Comparison of ENCODE assay signal across 29 cellular contexts in genomic region chr20:23097636-23098580, GRCh38. TPM values are rescaled to one million over a fixed set of nuclear protein-coding genes. Genes with fewer than 3 reads are reported as not detected.
DNase-seq lines count a peak whose midpoint lies in the region; FAIRE-seq and TF ChIP-seq lines count a peak whose summit lies in the region.
"Had no signal": no experiment of that assay in that cellular context is flagged by ENCODE, and none has a peak within 500 bp of the region (broad histone marks: within the 10 kb centered on the region; RNA-seq: fewer than 3 reads in every experiment).

No MANE protein-coding gene starts in this region.

- H2BK15ac ChIP-seq in H1 (ENCODE audit: low read length), result no peak overlapping the region

- no peak overlapping the region for H3K4me2 ChIP-seq in mammary epithelial cell (ENCODE audit: insufficient read depth, low read depth, low read length)
- no peak overlapping the region for H3K4me2 ChIP-seq in H1 (ENCODE audit: insufficient read depth in 1 of 2, low read depth in 2 of 2, low read length in 2 of 2)

- peak overlapping the region; percentile 31 for H3K27ac Mint-ChIP-seq in MCF 10A (ENCODE audit: low read depth, unreplicated experiment)
- H3K27ac Mint-ChIP-seq: activated CD4-positive, alpha-beta memory T cell treated with anti-CD3 and anti-CD28 coated beads, Interleukin-2, amount 10 ng/mL, durations not matched to agents 7 days and 5 days; activated naive CD8-positive, alpha-beta T cell treated with anti-CD3 and anti-CD28 coated beads, Interleukin-2, amount 50 U/mL, for 24 hours; CD4-positive, alpha-beta T cell; stimulated activated effector memory CD8-positive, alpha-beta T cell treated with anti-CD3 and anti-CD28 coated beads, Interleukin-12 subunit alpha, Interleukin-12 subunit beta, amount 100 ng/mL, for 72 hours; T-helper 17 cell had no signal

- BruUV-seq in MCF 10A (replicated peaks; lab: Mats Ljungman, UMichigan), result no TSS peak
- no TSS peak for BruUV-seq in mammary epithelial cell (replicated peaks; lab: Mats Ljungman, UMichigan)

- no peaks in the 10 kb centered on the region for H3K9me3 Mint-ChIP-seq in MCF 10A (ENCODE audit: unreplicated experiment)
- H3K9me3 Mint-ChIP-seq: activated CD4-positive, alpha-beta memory T cell treated with anti-CD3 and anti-CD28 coated beads, Interleukin-2, amount 10 ng/mL, durations not matched to agents 7 days and 5 days; activated naive CD8-positive, alpha-beta T cell treated with anti-CD3 and anti-CD28 coated beads, Interleukin-2, amount 50 U/mL, for 24 hours; CD4-positive, alpha-beta T cell; stimulated activated effector memory CD8-positive, alpha-beta T cell treated with anti-CD3 and anti-CD28 coated beads, Interleukin-12 subunit alpha, Interleukin-12 subunit beta, amount 100 ng/mL, for 72 hours had no signal

- CTCF ChIA-PET in MCF 10A (lab: Yijun Ruan, JAX), result interaction anchor here (0.5 to 4.8 kb wide), 8 partner anchors 19 to 406 kb away, joined by 3 to 29 read pairs (median 10); partner anchors contain the start of gene THBD
- CTCF ChIA-PET in mammary epithelial cell (lab: Charles Lee; ENCODE audit: low non-redundant PET), result no interaction called here
- CTCF ChIA-PET in H1 (lab: Charles Lee; ENCODE audit: partially characterized antibody), result interaction anchor here (2.7 kb wide), 1 partner anchor 47 kb away, joined by 11 read pairs; no protein-coding TSS in a partner anchor

- no peak overlapping the region for H2AK5ac ChIP-seq in H1 (ENCODE audit: low read depth, low read length)

- peaks cover 45% of the 10 kb centered on the region for H3K4me1 ChIP-seq in mammary epithelial cell (ENCODE audit: insufficient read depth, low read length)
- H3K4me1 ChIP-seq in H1 (replicated peaks in 1 of 4; ENCODE audit: control insufficient read depth in 3 of 4, insufficient read depth in 4 of 4, low read length in 3 of 4), result no peaks in the 10 kb centered on the region
- peaks cover 88% of the 10 kb centered on the region for H3K4me1 ChIP-seq in suprapubic skin
- H3K4me1 ChIP-seq: uterus had no signal

- 81% methylated on average over 16 of the region's 16 CpGs for WGBS in mammary epithelial cell (ENCODE audit: low coverage, missing lambda C conversion rate)
- 85% methylated on average over 16 of the region's 16 CpGs; no CpG with 5 or more reads in 1 of the 2 experiments for WGBS in H1 (ENCODE audit: extremely low coverage in 1 of 2, insufficient coverage in 1 of 2, insufficient read length in 1 of 2, insufficient replicate concordance in 2 of 2, low coverage in 1 of 2, low lambda C conversion rate in 2 of 2, missing lambda C conversion rate in 1 of 2), 2 experiments
- WGBS in suprapubic skin, result 84% methylated on average over 15 of the region's 16 CpGs

- dilution Hi-C loops in mammary epithelial cell (cut with HindIII; ENCODE audit: low sequenced_read_pairs), result no loop called here

- TF ChIP-seq RAD21 in H1 (IDR thresholded peaks at IDR 0.05 in 1 of 2, conservative IDR thresholded peaks at IDR 0.05 in 1 of 2; ENCODE audit: low read depth in 2 of 2, low read length in 2 of 2), result no peak

- H3K18ac ChIP-seq in H1 (ENCODE audit: extremely low read depth, low read length), result no peak overlapping the region

- H4K20me1 ChIP-seq in mammary epithelial cell (ENCODE audit: insufficient read depth, low read length), result no peaks in the 10 kb centered on the region
- H4K20me1 ChIP-seq in H1 (replicated peaks in 1 of 2; ENCODE audit: control insufficient read depth in 1 of 2, insufficient read depth in 2 of 2, low read length in 2 of 2), result no peaks in the 10 kb centered on the region

- H3K79me2 ChIP-seq in mammary epithelial cell (ENCODE audit: insufficient read depth, low read length) (no peaks in the 10 kb centered on the region), H1 (ENCODE audit: control insufficient read depth in 1 of 2, insufficient read depth in 2 of 2, low read length in 2 of 2) (no peaks in the 10 kb centered on the region)

- no peak overlapping the region for H2BK20ac ChIP-seq in H1 (ENCODE audit: low read length)

- H3K14ac ChIP-seq in H1 (ENCODE audit: insufficient read length), result peak overlapping the region; percentile 50

- H4K8ac ChIP-seq in H1 (ENCODE audit: extremely low read depth, insufficient read depth, low read length), result no peak overlapping the region; the same call in 1 of the 2 replicates

- TF ChIP-seq EP300 in H1 (IDR thresholded peaks at IDR 0.05; ENCODE audit: borderline replicate concordance in 1 of 2, low read depth in 2 of 2, low read length in 2 of 2) (no peak), suprapubic skin (IDR thresholded peaks at IDR 0.05) (no peak)

- in situ Hi-C loops in mammary epithelial cell (cut with MboI; ENCODE audit: low sequenced_read_pairs in 2 of 2), result no loop called here

- H3K23ac ChIP-seq in H1 (ENCODE audit: insufficient read length), result no peak overlapping the region

- H3K9me3 ChIP-seq in mammary epithelial cell (replicated peaks; ENCODE audit: insufficient read depth, low read length) (no peaks in the 10 kb centered on the region), H1 (ENCODE audit: insufficient read depth in 2 of 2, low read depth in 1 of 2, low read length in 1 of 2) (no peaks in the 10 kb centered on the region), suprapubic skin (no peaks in the 10 kb centered on the region)
- H3K9me3 ChIP-seq: uterus had no signal

- no peak overlapping the region for H2BK5ac ChIP-seq in H1 (ENCODE audit: low read depth, low read length)

- H2AFZ ChIP-seq in mammary epithelial cell (ENCODE audit: low read depth, low read length) (no peak overlapping the region), H1 (ENCODE audit: low read length) (no peak overlapping the region)

- no peak overlapping the region for H3K27ac ChIP-seq in mammary epithelial cell (ENCODE audit: insufficient read depth, low read depth, low read length)
- H3K27ac ChIP-seq in H1 (ENCODE audit: low read depth, low read length), result no peak overlapping the region
- H3K27ac ChIP-seq in suprapubic skin, result peak overlapping the region; percentile 84
- H3K27ac ChIP-seq: HL-60, SK-N-MC, uterus had no signal

- no peak for FAIRE-seq in H1 (lab: Jason Lieb, UNC)
- FAIRE-seq: D721Med, GM12892 had no signal

- no peaks in the 10 kb centered on the region for H3K36me3 ChIP-seq in mammary epithelial cell (ENCODE audit: insufficient read depth, low read length)
- no peaks in the 10 kb centered on the region for H3K36me3 ChIP-seq in H1 (ENCODE audit: control insufficient read depth in 2 of 4, insufficient read depth in 4 of 4, low read length in 3 of 4)
- no peaks in the 10 kb centered on the region for H3K36me3 ChIP-seq in suprapubic skin
- H3K36me3 ChIP-seq: uterus had no signal

- H2BK120ac ChIP-seq in H1 (replicated peaks; ENCODE audit: low read depth, low read length), result no peak overlapping the region

- no peaks in the 10 kb centered on the region for H3K23me2 ChIP-seq in H1 (ENCODE audit: low read depth, low read length)

- TF ChIP-seq CTCF in MCF 10A (IDR thresholded peaks at IDR 0.05; ENCODE audit: unreplicated experiment) (no peak), mammary epithelial cell (conservative IDR thresholded peaks at IDR 0.05 in 1 of 2, IDR thresholded peaks at IDR 0.05 in 1 of 2; ENCODE audit: extremely low read depth in 1 of 2, insufficient read depth in 1 of 2, low read depth in 1 of 2, low read length in 2 of 2) (no peak), H1 (IDR thresholded peaks at IDR 0.05; ENCODE audit: control extremely low read depth in 1 of 3, insufficient read depth in 1 of 3, low read depth in 1 of 3, low read length in 3 of 3) (no peak), suprapubic skin (IDR thresholded peaks at IDR 0.05) (no peak)

- H2BK12ac ChIP-seq in H1 (ENCODE audit: low read depth, low read length), result no peak overlapping the region

- H4K5ac ChIP-seq in H1 (ENCODE audit: insufficient read length, low read depth, low read length), result no peak overlapping the region

- POLR2A ChIA-PET in MCF 10A (lab: Yijun Ruan, JAX) (interaction anchor here (0.7 to 3.6 kb wide), 11 partner anchors 11 to 64 kb away, joined by 3 to 58 read pairs (median 4); no protein-coding TSS in a partner anchor), H1 (lab: Charles Lee; ENCODE audit: partially characterized antibody) (interaction anchor here (0.9 kb wide), 1 partner anchor 11 kb away, joined by 3 read pairs; the partner anchor contains the start of gene CD93)

- H3K4ac ChIP-seq in H1 (replicated peaks; ENCODE audit: insufficient read length, low read depth, low read length), result no peak overlapping the region

- DNase-seq in MCF 10A (ENCODE audit: unreplicated experiment) (no peak), mammary epithelial cell (no peak), H1 (ENCODE audit: low read depth in 1 of 2, low spot score in 2 of 2) (no peak), mesenteric fat pad (ENCODE audit: low spot score) (peak; percentile 87), suprapubic skin (ENCODE audit: low spot score in 2 of 2) (peak in 1 of 2 donors; percentile 57), ureter (ENCODE audit: low spot score) (no peak), NCI-H524 treated with DMSO at 0.1 percent for 48 hours (lab: John Stamatoyannopoulos, UW) (no peak)
- DNase-seq in activated effector memory CD4-positive, alpha-beta T cell treated with Interleukin-2 at 50 U/mL for 16 hours, result no peak
- DNase-seq: 8988T; activated CD4-positive, alpha-beta memory T cell treated with anti-CD3 and anti-CD28 coated beads, Interleukin-2, amount 10 ng/mL, durations not matched to agents 7 days and 5 days; activated CD4-positive, alpha-beta T cell treated with anti-CD3 and anti-CD28 coated beads for 1 hour; activated gamma-delta T cell treated with Interleukin-2 at 50 U/mL for 16 hours; activated naive CD8-positive, alpha-beta T cell treated with anti-CD3 and anti-CD28 coated beads, Interleukin-2, amount 50 U/mL, for 24 hours; activated T-cell treated with anti-CD3 and anti-CD28 coated beads for 4 hours; CD4-positive, alpha-beta T cell; left colon; mesendoderm; NCI-H1436 treated with DMSO at 0.1 percent for 48 hours; RPMI8226; stimulated activated CD4-positive, alpha-beta T cell treated with anti-CD3 and anti-CD28 coated beads, Interleukin-4, amount 100 ng/mL, for 24 hours; T-helper 17 cell; uterus had no signal

- H3K27me3 ChIP-seq in mammary epithelial cell (ENCODE audit: insufficient read depth, low read length) (no peaks in the 10 kb centered on the region), H1 (replicated peaks in 1 of 4; ENCODE audit: control insufficient read depth in 3 of 4, extremely low read depth in 1 of 4, insufficient read depth in 3 of 4, low read length in 3 of 4) (no peaks in the 10 kb centered on the region), suprapubic skin (no peaks in the 10 kb centered on the region)
- H3K27me3 ChIP-seq: uterus had no signal

- H3K56ac ChIP-seq in H1 (replicated peaks; ENCODE audit: insufficient read length, low read depth, low read length), result no peak overlapping the region

- H3K27me3 Mint-ChIP-seq in MCF 10A (ENCODE audit: insufficient read depth, unreplicated experiment), result no peaks in the 10 kb centered on the region
- H3K27me3 Mint-ChIP-seq: CD4-positive, alpha-beta T cell had no signal

- H4K91ac ChIP-seq in H1 (replicated peaks; ENCODE audit: insufficient read length, low read length), result no peak overlapping the region

- intact Hi-C loops in MCF 10A (cut with micrococcal nuclease), result no loop called here
- intact Hi-C loops in mammary epithelial cell (cut with micrococcal nuclease), result no loop called here

- no peaks in the 10 kb centered on the region for H3K79me1 ChIP-seq in H1 (ENCODE audit: low read depth, low read length)

- H3K4me3 Mint-ChIP-seq in MCF 10A (ENCODE audit: unreplicated experiment), result no peak overlapping the region
- H3K4me3 Mint-ChIP-seq: activated CD4-positive, alpha-beta memory T cell treated with anti-CD3 and anti-CD28 coated beads, Interleukin-2, amount 10 ng/mL, durations not matched to agents 7 days and 5 days; activated naive CD8-positive, alpha-beta T cell treated with anti-CD3 and anti-CD28 coated beads, Interleukin-2, amount 50 U/mL, for 24 hours; CD4-positive, alpha-beta T cell; stimulated activated effector memory CD8-positive, alpha-beta T cell treated with anti-CD3 and anti-CD28 coated beads, Interleukin-12 subunit alpha, Interleukin-12 subunit beta, amount 100 ng/mL, for 72 hours; T-helper 17 cell had no signal

- H3K4me1 Mint-ChIP-seq in MCF 10A (ENCODE audit: insufficient read depth, unreplicated experiment), result peaks cover 52% of the 10 kb centered on the region
- H3K4me1 Mint-ChIP-seq: activated naive CD8-positive, alpha-beta T cell treated with anti-CD3 and anti-CD28 coated beads, Interleukin-2, amount 50 U/mL, for 24 hours; stimulated activated effector memory CD8-positive, alpha-beta T cell treated with anti-CD3 and anti-CD28 coated beads, Interleukin-12 subunit alpha, Interleukin-12 subunit beta, amount 100 ng/mL, for 72 hours had no signal

- no peaks in the 10 kb centered on the region for H3K36me3 Mint-ChIP-seq in MCF 10A (ENCODE audit: insufficient read depth, unreplicated experiment)
- H3K36me3 Mint-ChIP-seq: stimulated activated effector memory CD8-positive, alpha-beta T cell treated with anti-CD3 and anti-CD28 coated beads, Interleukin-12 subunit alpha, Interleukin-12 subunit beta, amount 100 ng/mL, for 72 hours had no signal

- H3K4me3 ChIP-seq in mammary epithelial cell (replicated peaks in 1 of 3; ENCODE audit: insufficient read depth in 1 of 3, low read depth in 2 of 3, low read length in 3 of 3) (no peak overlapping the region), H1 (ENCODE audit: extremely low read depth in 1 of 4, insufficient read depth in 2 of 4, low read depth in 3 of 4, low read length in 4 of 4) (no peak overlapping the region), suprapubic skin (no peak overlapping the region)
- H3K4me3 ChIP-seq: SK-N-MC, uterus had no signal

- H3K9ac ChIP-seq in mammary epithelial cell (ENCODE audit: insufficient read depth, low read length) (no peak overlapping the region), H1 (replicated peaks in 1 of 4; ENCODE audit: extremely low read depth in 1 of 4, low read depth in 3 of 4, low read length in 3 of 4) (no peak overlapping the region)

- TF ChIP-seq POLR2A in H1 (IDR thresholded peaks at IDR 0.05; ENCODE audit: control extremely low read depth in 1 of 2, low read depth in 2 of 2, low read length in 2 of 2) (no peak), suprapubic skin (IDR thresholded peaks at IDR 0.05) (no peak)

RNA-seq across cellular contexts. Expression of gene CD93, which starts 11.8 kb away (rescaled TPM):
- total RNA-seq in MCF 10A (2022), result not detected in 2 replicates
- not detected for total RNA-seq in mammary epithelial cell
- not detected for polyA plus RNA-seq in mammary epithelial cell
- polyA minus RNA-seq in mammary epithelial cell, result not detected
- total RNA-seq in H1 (2021; fragmentation: NEBNext Ultra II Directional; extraction: Animal tissue kit (Norgen Biotek cat#: 25700)), result 0.07 TPM in 1 of 2 replicates, not detected in the other
- under 0.01 and 0.02 TPM in 2 replicates for polyA plus RNA-seq in H1 (2011; rRNA removed)
- polyA plus RNA-seq in H1 (2011; cell fraction: cytosol; rRNA removed), result 0.01 TPM
- 0.03 TPM for polyA plus RNA-seq in H1 (2011; cell fraction: nucleus; rRNA removed)
- 0.03 to 0.04 TPM (median 0.03 TPM) in 3 of 4 replicates, not detected in the other for polyA plus RNA-seq in H1 (2012, experiment 1 of 2)
- not detected for polyA plus RNA-seq in H1 (2012, experiment 2 of 2)
- 0.08 TPM for polyA plus RNA-seq in H1 (2013, experiment 1 of 2)
- polyA plus RNA-seq in H1 (2013, experiment 2 of 2), result 0.07 TPM
- 0.02 and 0.03 TPM in 2 replicates for polyA minus RNA-seq in H1 (2011; rRNA and poly(A)+ RNA removed)
- not detected for polyA minus RNA-seq in H1 (2011; cell fraction: cytosol; rRNA and poly(A)+ RNA removed)
- polyA minus RNA-seq in H1 (2011; cell fraction: nucleus; rRNA and poly(A)+ RNA removed), result not detected
- total RNA-seq in mesenteric fat pad, result 105 TPM
- total RNA-seq in suprapubic skin, result 10 to 100 TPM in 3 of 4 donors, 1 to 10 TPM in 1; 8.1 to 25.1 (median 16.2) TPM
- 53.7 TPM for total RNA-seq in ureter
- total RNA-seq: myocyte, NCI-H460 had no signal

RNA-seq across cellular contexts. Expression of gene THBD, which starts 48.4 kb away (rescaled TPM):
- 15.4 and 36.2 TPM in 2 replicates for total RNA-seq in MCF 10A (2022)
- 10 to 100 TPM in 1 of 2 donors, 1 to 10 TPM in 1; 1.4 to 36.7 TPM for total RNA-seq in mammary epithelial cell
- 2.6 TPM for polyA plus RNA-seq in mammary epithelial cell
- 1.4 TPM for polyA minus RNA-seq in mammary epithelial cell
- total RNA-seq in H1 (2021; fragmentation: NEBNext Ultra II Directional; extraction: Animal tissue kit (Norgen Biotek cat#: 25700)), result 0.43 and 0.75 TPM in 2 replicates
- polyA plus RNA-seq in H1 (2011; rRNA removed), result 0.21 and 0.46 TPM in 2 replicates
- 0.28 TPM for polyA plus RNA-seq in H1 (2011; cell fraction: cytosol; rRNA removed)
- polyA plus RNA-seq in H1 (2011; cell fraction: nucleus; rRNA removed), result 0.68 TPM
- polyA plus RNA-seq in H1 (2012, experiment 1 of 2), result 0.16 to 0.40 TPM (median 0.22 TPM) in 4 replicates
- 0.31 TPM for polyA plus RNA-seq in H1 (2012, experiment 2 of 2)
- 0.36 TPM for polyA plus RNA-seq in H1 (2013, experiment 1 of 2)
- polyA plus RNA-seq in H1 (2013, experiment 2 of 2), result 0.33 TPM
- polyA minus RNA-seq in H1 (2011; rRNA and poly(A)+ RNA removed), result 0.12 and 0.19 TPM in 2 replicates
- not detected for polyA minus RNA-seq in H1 (2011; cell fraction: cytosol; rRNA and poly(A)+ RNA removed)
- polyA minus RNA-seq in H1 (2011; cell fraction: nucleus; rRNA and poly(A)+ RNA removed), result 0.40 TPM
- total RNA-seq in mesenteric fat pad, result 49.6 TPM
- total RNA-seq in suprapubic skin, result 100 to 1,000 TPM in 3 of 4 donors, 10 to 100 TPM in 1; 39.7 to 329 (median 241) TPM
- 35.4 TPM for total RNA-seq in ureter
- total RNA-seq: activated CD4-positive, alpha-beta memory T cell treated with anti-CD3 and anti-CD28 coated beads, Interleukin-2, amount 10 ng/mL, durations not matched to agents 7 days and 5 days had no signal
